20 cellular contexts compared by ENCODE assay signal in the genomic region with DNA sequence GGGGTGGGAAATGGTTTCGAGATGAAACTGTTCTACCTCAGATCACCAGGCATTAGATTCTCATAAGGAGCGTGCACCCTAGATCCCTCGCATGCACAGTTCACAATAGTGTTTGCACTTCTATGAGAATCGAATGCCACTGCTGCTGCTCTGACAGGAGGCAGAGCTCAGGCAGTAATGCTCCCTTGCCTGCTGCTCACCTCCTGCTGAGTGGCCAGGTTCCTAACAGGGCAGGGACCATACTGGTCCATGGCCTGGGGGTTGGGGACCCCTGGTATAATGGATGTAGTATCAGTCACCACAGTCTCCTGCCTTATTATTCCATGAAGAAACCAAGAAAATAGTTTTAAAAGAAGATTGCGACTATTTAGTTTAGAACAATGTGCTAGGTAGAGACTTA.
DNase-seq lines count a peak whose midpoint lies in the region; ATAC-seq and TF ChIP-seq lines count a peak whose summit lies in the region.
"Had no signal": no experiment of that assay in that cellular context is flagged by ENCODE, and none has a peak within 500 bp of the region (broad histone marks: within the 10 kb centered on the region; RNA-seq: fewer than 3 reads in every experiment).

No MANE protein-coding gene starts in this region.

- intact Hi-C loops in left ventricle myocardium superior (cut with micrococcal nuclease) (no loop called here), cardiac septum (cut with DNase I) (no loop called here)

- TF ChIP-seq CTCF in WTC11 (IDR thresholded peaks at IDR 0.05) (no peak), nephron (IDR thresholded peaks at IDR 0.05; ENCODE audit: unreplicated experiment in 3 of 3) (no peak), GM13976 (IDR thresholded peaks at IDR 0.05; ENCODE audit: borderline replicate concordance, control extremely low read depth, extremely low read depth, insufficient read depth, missing control alignments) (no peak)

- CTCF ChIA-PET in WTC11 (lab: Charles Lee): interaction anchor here (1.4 kb wide), 1 partner anchor 20 kb away, joined by 7 read pairs; no protein-coding TSS in a partner anchor
- CTCF ChIA-PET in CD8-positive, alpha-beta memory T cell (lab: Charles Lee): interaction anchor here (1.2 kb wide), 1 partner anchor 20 kb away, joined by 3 read pairs; no protein-coding TSS in a partner anchor

- H3K9me3 ChIP-seq in CD8-positive, alpha-beta memory T cell (ENCODE audit: low read length): no peaks in the 10 kb centered on the region
- H3K9me3 ChIP-seq: A549; BE2C; BLaER1 treated with 17β-estradiol and CSF1 and Interleukin-3, amounts not matched to agents 10 nM and 100 nM; HAP-1 had no signal

- peaks cover 8% of the 10 kb centered on the region for H3K36me3 Mint-ChIP-seq in WTC11
- H3K36me3 Mint-ChIP-seq in nephron (ENCODE audit: low read depth): peaks cover 12% of the 10 kb centered on the region
- H3K36me3 Mint-ChIP-seq in CD8-positive, alpha-beta memory T cell: peaks cover 5 to 12% (median 6%) of the 10 kb centered on the region in 3 donors
- H3K36me3 Mint-ChIP-seq: CD14-positive monocyte had no signal

- DNase-seq in left ventricle myocardium superior (no peak), cardiac septum (ENCODE audit: low spot score) (no peak), WTC11 (ENCODE audit: low spot score) (peak; percentile 23), GM13976 (ENCODE audit: low spot score) (no peak)
- no peak for DNase-seq in CD8-positive, alpha-beta memory T cell
- DNase-seq: 8988T; ACHN; AML-193; BE2C; CD4-positive, alpha-beta T cell; COR-L47; DMS153; DND-41; GM23248 had no signal

- peak; percentile 24 for ATAC-seq in left ventricle myocardium superior
- peak; percentile 48 for ATAC-seq in WTC11
- ATAC-seq in GM18511 (IDR thresholded peaks at IDR 0.05; ENCODE audit: unreplicated experiment): no peak
- ATAC-seq: A549 had no signal

- in situ Hi-C loops in GM13976 (cut with MboI; ENCODE audit: low sequenced_read_pairs, unreplicated experiment): no loop called here

- POLR2A ChIA-PET in WTC11 (lab: Charles Lee): no interaction called here
- POLR2A ChIA-PET in CD8-positive, alpha-beta memory T cell (lab: Charles Lee): no interaction called here

- no peak overlapping the region for H3K4me3 ChIP-seq in CD8-positive, alpha-beta memory T cell (ENCODE audit: low read length)
- H3K4me3 ChIP-seq: A549; BLaER1 treated with 17β-estradiol and CSF1 and Interleukin-3, amounts not matched to agents 10 nM and 100 nM; GM23248; HAP-1 had no signal

- no peak overlapping the region for H3K27ac ChIP-seq in CD8-positive, alpha-beta memory T cell (ENCODE audit: low read depth, low read length)
- H3K27ac ChIP-seq: A549; BLaER1 treated with 17β-estradiol and CSF1 and Interleukin-3, amounts not matched to agents 10 nM and 100 nM; GM23248 had no signal

- H3K4me1 ChIP-seq in CD8-positive, alpha-beta memory T cell (ENCODE audit: insufficient read depth, low read length): no peaks in the 10 kb centered on the region
- H3K4me1 ChIP-seq: A549; BLaER1 treated with 17β-estradiol and CSF1 and Interleukin-3, amounts not matched to agents 10 nM and 100 nM had no signal

- H3K9me3 Mint-ChIP-seq in WTC11 (peaks cover 12% of the 10 kb centered on the region), nephron (peaks cover 3% of the 10 kb centered on the region)
- peaks cover 0 to 4% (median under 1%) of the 10 kb centered on the region in 5 donors for H3K9me3 Mint-ChIP-seq in CD8-positive, alpha-beta memory T cell
- H3K9me3 Mint-ChIP-seq: CD4-positive, alpha-beta T cell had no signal

- no peaks in the 10 kb centered on the region for H3K27me3 ChIP-seq in CD8-positive, alpha-beta memory T cell (ENCODE audit: insufficient read depth, low read length, poor library complexity, severe bottlenecking)
- H3K27me3 ChIP-seq: BE2C; BLaER1 treated with 17β-estradiol and CSF1 and Interleukin-3, amounts not matched to agents 10 nM and 100 nM had no signal

- no peaks in the 10 kb centered on the region for H3K36me3 ChIP-seq in CD8-positive, alpha-beta memory T cell (ENCODE audit: insufficient read depth, low read length)
- H3K36me3 ChIP-seq: BE2C; BLaER1 treated with 17β-estradiol and CSF1 and Interleukin-3, amounts not matched to agents 10 nM and 100 nM; HAP-1 had no signal

- H3K27ac Mint-ChIP-seq in WTC11 (no peak overlapping the region), nephron (peak overlapping the region; percentile 43 to 51 (median 46))
- H3K27ac Mint-ChIP-seq in CD8-positive, alpha-beta memory T cell: no peak overlapping the region
- H3K27ac Mint-ChIP-seq: CD14-positive monocyte; CD4-positive, alpha-beta T cell had no signal

- H3K4me3 Mint-ChIP-seq in WTC11 (no peak overlapping the region), nephron (no peak overlapping the region)
- H3K4me3 Mint-ChIP-seq in CD8-positive, alpha-beta memory T cell: no peak overlapping the region
- H3K4me3 Mint-ChIP-seq: CD14-positive monocyte; CD4-positive, alpha-beta T cell had no signal

- H3K4me1 Mint-ChIP-seq in WTC11 (peaks cover 7% of the 10 kb centered on the region; the same call in 1 of the 2 replicates), nephron (peaks cover 31% of the 10 kb centered on the region)
- no peaks in the 10 kb centered on the region for H3K4me1 Mint-ChIP-seq in CD8-positive, alpha-beta memory T cell
- H3K4me1 Mint-ChIP-seq: CD14-positive monocyte had no signal

- H3K27me3 Mint-ChIP-seq in WTC11 (ENCODE audit: low read depth) (no peaks in the 10 kb centered on the region), nephron (ENCODE audit: low read depth) (no peaks in the 10 kb centered on the region)
- H3K27me3 Mint-ChIP-seq in CD8-positive, alpha-beta memory T cell: no peaks in the 10 kb centered on the region
- H3K27me3 Mint-ChIP-seq: CD4-positive, alpha-beta T cell had no signal

TF ChIP-seq in WTC11, 78 proteins besides CTCF, POLR2A, EP300 and RAD21 (continues in another document):
- TF ChIP-seq, protein P1, sequence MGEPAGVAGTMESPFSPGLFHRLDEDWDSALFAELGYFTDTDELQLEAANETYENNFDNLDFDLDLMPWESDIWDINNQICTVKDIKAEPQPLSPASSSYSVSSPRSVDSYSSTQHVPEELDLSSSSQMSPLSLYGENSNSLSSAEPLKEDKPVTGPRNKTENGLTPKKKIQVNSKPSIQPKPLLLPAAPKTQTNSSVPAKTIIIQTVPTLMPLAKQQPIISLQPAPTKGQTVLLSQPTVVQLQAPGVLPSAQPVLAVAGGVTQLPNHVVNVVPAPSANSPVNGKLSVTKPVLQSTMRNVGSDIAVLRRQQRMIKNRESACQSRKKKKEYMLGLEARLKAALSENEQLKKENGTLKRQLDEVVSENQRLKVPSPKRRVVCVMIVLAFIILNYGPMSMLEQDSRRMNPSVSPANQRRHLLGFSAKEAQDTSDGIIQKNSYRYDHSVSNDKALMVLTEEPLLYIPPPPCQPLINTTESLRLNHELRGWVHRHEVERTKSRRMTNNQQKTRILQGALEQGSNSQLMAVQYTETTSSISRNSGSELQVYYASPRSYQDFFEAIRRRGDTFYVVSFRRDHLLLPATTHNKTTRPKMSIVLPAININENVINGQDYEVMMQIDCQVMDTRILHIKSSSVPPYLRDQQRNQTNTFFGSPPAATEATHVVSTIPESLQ (CRISPR knock-in tag; IDR thresholded peaks at IDR 0.05): no peak
- TF ChIP-seq NR1H2 (CRISPR knock-in tag; IDR thresholded peaks at IDR 0.05) (no peak), IRF2 (CRISPR knock-in tag; IDR thresholded peaks at IDR 0.05; ENCODE audit: borderline replicate concordance, low read depth) (no peak)
- TF ChIP-seq, protein P2, sequence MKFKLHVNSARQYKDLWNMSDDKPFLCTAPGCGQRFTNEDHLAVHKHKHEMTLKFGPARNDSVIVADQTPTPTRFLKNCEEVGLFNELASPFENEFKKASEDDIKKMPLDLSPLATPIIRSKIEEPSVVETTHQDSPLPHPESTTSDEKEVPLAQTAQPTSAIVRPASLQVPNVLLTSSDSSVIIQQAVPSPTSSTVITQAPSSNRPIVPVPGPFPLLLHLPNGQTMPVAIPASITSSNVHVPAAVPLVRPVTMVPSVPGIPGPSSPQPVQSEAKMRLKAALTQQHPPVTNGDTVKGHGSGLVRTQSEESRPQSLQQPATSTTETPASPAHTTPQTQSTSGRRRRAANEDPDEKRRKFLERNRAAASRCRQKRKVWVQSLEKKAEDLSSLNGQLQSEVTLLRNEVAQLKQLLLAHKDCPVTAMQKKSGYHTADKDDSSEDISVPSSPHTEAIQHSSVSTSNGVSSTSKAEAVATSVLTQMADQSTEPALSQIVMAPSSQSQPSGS (CRISPR knock-in tag; IDR thresholded peaks at IDR 0.05; ENCODE audit: borderline replicate concordance, low read depth): no peak
- TF ChIP-seq, protein P3, sequence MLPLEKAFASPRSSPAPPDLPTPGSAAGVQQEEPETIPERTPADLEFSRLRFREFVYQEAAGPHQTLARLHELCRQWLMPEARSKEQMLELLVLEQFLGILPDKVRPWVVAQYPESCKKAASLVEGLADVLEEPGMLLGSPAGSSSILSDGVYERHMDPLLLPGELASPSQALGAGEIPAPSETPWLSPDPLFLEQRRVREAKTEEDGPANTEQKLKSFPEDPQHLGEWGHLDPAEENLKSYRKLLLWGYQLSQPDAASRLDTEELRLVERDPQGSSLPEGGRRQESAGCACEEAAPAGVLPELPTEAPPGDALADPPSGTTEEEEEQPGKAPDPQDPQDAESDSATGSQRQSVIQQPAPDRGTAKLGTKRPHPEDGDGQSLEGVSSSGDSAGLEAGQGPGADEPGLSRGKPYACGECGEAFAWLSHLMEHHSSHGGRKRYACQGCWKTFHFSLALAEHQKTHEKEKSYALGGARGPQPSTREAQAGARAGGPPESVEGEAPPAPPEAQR (CRISPR knock-in tag; IDR thresholded peaks at IDR 0.05): no peak

Comparison
In these comparisons a context has a peak if more than half of its experiments do, and no peak if none do; other contexts are left out.
1. H3K27ac Mint-ChIP-seq: peak in nephron (3 of 3); none in WTC11 (single experiment) and CD8-positive, alpha-beta memory T cell (0 of 8).